1 cellular context compared by ENCODE assay signal in genomic region chr7:73704640-73705550, GRCh38.
TF ChIP-seq lines count a peak whose summit lies in the region.

No MANE protein-coding gene starts in this region.

TF ChIP-seq in K562, 482 proteins besides CTCF, POLR2A, EP300 and RAD21:
- TF ChIP-seq, protein P1, sequence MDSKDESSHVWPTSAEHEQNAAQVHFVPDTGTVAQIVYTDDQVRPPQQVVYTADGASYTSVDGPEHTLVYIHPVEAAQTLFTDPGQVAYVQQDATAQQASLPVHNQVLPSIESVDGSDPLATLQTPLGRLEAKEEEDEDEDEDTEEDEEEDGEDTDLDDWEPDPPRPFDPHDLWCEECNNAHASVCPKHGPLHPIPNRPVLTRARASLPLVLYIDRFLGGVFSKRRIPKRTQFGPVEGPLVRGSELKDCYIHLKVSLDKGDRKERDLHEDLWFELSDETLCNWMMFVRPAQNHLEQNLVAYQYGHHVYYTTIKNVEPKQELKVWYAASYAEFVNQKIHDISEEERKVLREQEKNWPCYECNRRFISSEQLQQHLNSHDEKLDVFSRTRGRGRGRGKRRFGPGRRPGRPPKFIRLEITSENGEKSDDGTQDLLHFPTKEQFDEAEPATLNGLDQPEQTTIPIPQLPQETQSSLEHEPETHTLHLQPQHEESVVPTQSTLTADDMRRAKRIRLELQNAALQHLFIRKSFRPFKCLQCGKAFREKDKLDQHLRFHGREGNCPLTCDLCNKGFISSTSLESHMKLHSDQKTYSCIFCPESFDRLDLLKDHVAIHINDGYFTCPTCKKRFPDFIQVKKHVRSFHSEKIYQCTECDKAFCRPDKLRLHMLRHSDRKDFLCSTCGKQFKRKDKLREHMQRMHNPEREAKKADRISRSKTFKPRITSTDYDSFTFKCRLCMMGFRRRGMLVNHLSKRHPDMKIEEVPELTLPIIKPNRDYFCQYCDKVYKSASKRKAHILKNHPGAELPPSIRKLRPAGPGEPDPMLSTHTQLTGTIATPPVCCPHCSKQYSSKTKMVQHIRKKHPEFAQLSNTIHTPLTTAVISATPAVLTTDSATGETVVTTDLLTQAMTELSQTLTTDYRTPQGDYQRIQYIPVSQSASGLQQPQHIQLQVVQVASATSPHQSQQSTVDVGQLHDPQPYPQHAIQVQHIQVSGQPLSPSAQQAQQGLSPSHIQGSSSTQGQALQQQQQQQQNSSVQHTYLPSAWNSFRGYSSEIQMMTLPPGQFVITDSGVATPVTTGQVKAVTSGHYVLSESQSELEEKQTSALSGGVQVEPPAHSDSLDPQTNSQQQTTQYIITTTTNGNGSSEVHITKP (IDR thresholded peaks at IDR 0.05; ENCODE audit: partially characterized antibody): peak; percentile 72
- no peak for TF ChIP-seq ZNF507 (tag; conservative IDR thresholded peaks at IDR 0.05)
- TF ChIP-seq ZNF592 (IDR thresholded peaks at IDR 0.05): no peak
- TF ChIP-seq SMAD1 (IDR thresholded peaks at IDR 0.05; ENCODE audit: low read depth, low read length, partially characterized antibody): no peak
- TF ChIP-seq SP2 (IDR thresholded peaks at IDR 0.05; ENCODE audit: extremely low read depth, low read depth, low read length, poor library complexity, severe bottlenecking): no peak
- TF ChIP-seq ESRRA (IDR thresholded peaks at IDR 0.05; ENCODE audit: borderline replicate concordance, low read depth): no peak
- TF ChIP-seq YY1 (IDR thresholded peaks at IDR 0.05; ENCODE audit: borderline replicate concordance in 1 of 3, control insufficient read depth in 1 of 3, extremely low read depth in 1 of 3, insufficient read depth in 3 of 3, insufficient read length in 1 of 3, insufficient replicate concordance in 2 of 3, low read depth in 1 of 3, low read length in 2 of 3): no peak
- no peak for TF ChIP-seq ZC3H4 (CRISPR knock-in tag; IDR thresholded peaks at IDR 0.05; ENCODE audit: borderline replicate concordance)
- TF ChIP-seq SREBF2 (CRISPR knock-in tag; IDR thresholded peaks at IDR 0.05): no peak
- TF ChIP-seq MBD2 (IDR thresholded peaks at IDR 0.05; ENCODE audit: borderline replicate concordance, low read depth): no peak
- no peak for TF ChIP-seq TCF7L2 (IDR thresholded peaks at IDR 0.05; ENCODE audit: low read depth, low read length)
- TF ChIP-seq ZNF124 (CRISPR knock-in tag; IDR thresholded peaks at IDR 0.05): no peak
- no peak for TF ChIP-seq KLF1 (tag; IDR thresholded peaks at IDR 0.05)
- TF ChIP-seq POLR2G (IDR thresholded peaks at IDR 0.05; ENCODE audit: low read depth, low read length): peak; percentile 8; the same call in 1 of the 2 replicates
- TF ChIP-seq, protein P2, sequence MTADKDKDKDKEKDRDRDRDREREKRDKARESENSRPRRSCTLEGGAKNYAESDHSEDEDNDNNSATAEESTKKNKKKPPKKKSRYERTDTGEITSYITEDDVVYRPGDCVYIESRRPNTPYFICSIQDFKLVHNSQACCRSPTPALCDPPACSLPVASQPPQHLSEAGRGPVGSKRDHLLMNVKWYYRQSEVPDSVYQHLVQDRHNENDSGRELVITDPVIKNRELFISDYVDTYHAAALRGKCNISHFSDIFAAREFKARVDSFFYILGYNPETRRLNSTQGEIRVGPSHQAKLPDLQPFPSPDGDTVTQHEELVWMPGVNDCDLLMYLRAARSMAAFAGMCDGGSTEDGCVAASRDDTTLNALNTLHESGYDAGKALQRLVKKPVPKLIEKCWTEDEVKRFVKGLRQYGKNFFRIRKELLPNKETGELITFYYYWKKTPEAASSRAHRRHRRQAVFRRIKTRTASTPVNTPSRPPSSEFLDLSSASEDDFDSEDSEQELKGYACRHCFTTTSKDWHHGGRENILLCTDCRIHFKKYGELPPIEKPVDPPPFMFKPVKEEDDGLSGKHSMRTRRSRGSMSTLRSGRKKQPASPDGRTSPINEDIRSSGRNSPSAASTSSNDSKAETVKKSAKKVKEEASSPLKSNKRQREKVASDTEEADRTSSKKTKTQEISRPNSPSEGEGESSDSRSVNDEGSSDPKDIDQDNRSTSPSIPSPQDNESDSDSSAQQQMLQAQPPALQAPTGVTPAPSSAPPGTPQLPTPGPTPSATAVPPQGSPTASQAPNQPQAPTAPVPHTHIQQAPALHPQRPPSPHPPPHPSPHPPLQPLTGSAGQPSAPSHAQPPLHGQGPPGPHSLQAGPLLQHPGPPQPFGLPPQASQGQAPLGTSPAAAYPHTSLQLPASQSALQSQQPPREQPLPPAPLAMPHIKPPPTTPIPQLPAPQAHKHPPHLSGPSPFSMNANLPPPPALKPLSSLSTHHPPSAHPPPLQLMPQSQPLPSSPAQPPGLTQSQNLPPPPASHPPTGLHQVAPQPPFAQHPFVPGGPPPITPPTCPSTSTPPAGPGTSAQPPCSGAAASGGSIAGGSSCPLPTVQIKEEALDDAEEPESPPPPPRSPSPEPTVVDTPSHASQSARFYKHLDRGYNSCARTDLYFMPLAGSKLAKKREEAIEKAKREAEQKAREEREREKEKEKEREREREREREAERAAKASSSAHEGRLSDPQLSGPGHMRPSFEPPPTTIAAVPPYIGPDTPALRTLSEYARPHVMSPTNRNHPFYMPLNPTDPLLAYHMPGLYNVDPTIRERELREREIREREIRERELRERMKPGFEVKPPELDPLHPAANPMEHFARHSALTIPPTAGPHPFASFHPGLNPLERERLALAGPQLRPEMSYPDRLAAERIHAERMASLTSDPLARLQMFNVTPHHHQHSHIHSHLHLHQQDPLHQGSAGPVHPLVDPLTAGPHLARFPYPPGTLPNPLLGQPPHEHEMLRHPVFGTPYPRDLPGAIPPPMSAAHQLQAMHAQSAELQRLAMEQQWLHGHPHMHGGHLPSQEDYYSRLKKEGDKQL (CRISPR knock-in tag; IDR thresholded peaks at IDR 0.05; ENCODE audit: borderline replicate concordance): 0 out of 2 replicates have a peak, but pooled peaks have one; percentile 2
- no peak for TF ChIP-seq ZNF3 (CRISPR knock-in tag; IDR thresholded peaks at IDR 0.05)
- no peak for TF ChIP-seq GMEB1 (CRISPR knock-in tag; IDR thresholded peaks at IDR 0.05)
- no peak for TF ChIP-seq SAP30 (IDR thresholded peaks at IDR 0.05; ENCODE audit: borderline replicate concordance, insufficient read depth, low read depth, low read length, poor library complexity, severe bottlenecking)
- TF ChIP-seq THAP7 (CRISPR knock-in tag; IDR thresholded peaks at IDR 0.05): no peak
- TF ChIP-seq RBM34 (IDR thresholded peaks at IDR 0.05; ENCODE audit: borderline replicate concordance, insufficient read depth, low read length): no peak
- TF ChIP-seq ZNF408 (CRISPR knock-in tag; IDR thresholded peaks at IDR 0.05; ENCODE audit: low read depth): no peak
- TF ChIP-seq BCL6 (CRISPR knock-in tag; IDR thresholded peaks at IDR 0.05): no peak
- no peak for TF ChIP-seq NR4A1 (CRISPR knock-in tag; IDR thresholded peaks at IDR 0.05)
- TF ChIP-seq NR4A1 (tag; IDR thresholded peaks at IDR 0.05): no peak
- peak; percentile 3; the same call in 1 of the 2 replicates for TF ChIP-seq RBFOX2 (IDR thresholded peaks at IDR 0.05; ENCODE audit: low read depth, low read length)
- TF ChIP-seq MAX (CRISPR knock-in tag; IDR thresholded peaks at IDR 0.05): peak; percentile 10; the same call in 1 of the 2 replicates
- TF ChIP-seq PRPF4 (IDR thresholded peaks at IDR 0.05; ENCODE audit: insufficient read depth, low read depth, low read length, poor library complexity, severe bottlenecking): no peak
- no peak for TF ChIP-seq GTF2E2 (tag; IDR thresholded peaks at IDR 0.05)
- no peak for TF ChIP-seq RNF2 (IDR thresholded peaks at IDR 0.05)
